ENCODE assay signal across 25 cellular contexts in the genomic region with DNA sequence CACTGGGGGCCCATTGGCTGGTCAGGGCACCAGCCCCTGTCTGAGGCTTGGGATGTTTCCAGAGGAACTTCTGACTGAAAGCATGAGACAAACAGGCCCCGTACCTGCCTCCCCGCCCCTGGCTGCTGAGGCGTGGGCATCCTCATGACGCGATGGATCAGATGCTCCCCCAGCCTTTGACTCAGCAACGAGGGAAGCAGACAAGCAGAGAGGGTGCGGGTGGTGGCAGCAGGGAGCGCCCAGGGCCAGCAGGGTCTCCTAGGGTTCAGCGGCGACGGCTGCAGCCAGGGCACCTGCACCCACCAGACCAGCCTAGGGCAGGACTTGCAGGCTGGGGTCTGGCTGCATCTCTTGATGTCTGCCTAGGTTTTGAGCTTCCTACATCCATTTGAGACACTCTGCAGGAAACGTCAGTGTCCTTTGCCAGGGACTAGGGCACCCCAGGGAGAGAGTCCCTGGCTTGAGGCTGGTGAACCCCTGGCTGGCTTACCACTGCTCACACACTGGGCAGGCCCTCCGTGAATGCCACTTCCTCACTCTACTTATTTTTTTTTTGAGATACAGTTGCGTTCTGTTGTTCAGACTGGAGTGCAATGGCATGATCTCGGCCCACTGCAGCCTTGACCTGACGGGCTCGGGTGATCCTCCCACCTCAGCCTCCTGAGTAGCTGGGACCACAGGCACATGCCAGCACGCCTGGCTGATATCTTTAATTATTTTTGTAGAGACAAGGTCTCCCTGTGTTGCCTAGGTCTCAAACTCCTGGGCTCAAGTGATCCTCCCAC.
DNase-seq lines count a peak whose midpoint lies in the region; ATAC-seq, FAIRE-seq and TF ChIP-seq lines count a peak whose summit lies in the region.
"Had no signal": no experiment of that assay in that cellular context is flagged by ENCODE, and none has a peak within 500 bp of the region (broad histone marks: within the 10 kb centered on the region; RNA-seq: fewer than 3 reads in every experiment).

No MANE protein-coding gene starts in this region.

- POLR2A ChIA-PET in HepG2 (lab: Yijun Ruan, JAX), result interaction anchor here (1.1 to 2.1 kb wide), 3 partner anchors 13 to 64 kb away, joined by 3 to 12 read pairs (median 3); a partner anchor contains a TSS

- TF ChIP-seq EP300 in HepG2 (IDR thresholded peaks at IDR 0.05; ENCODE audit: low read depth in 2 of 2, low read length in 2 of 2), result no peak
- TF ChIP-seq EP300 in HepG2 (CRISPR knock-in tag; IDR thresholded peaks at IDR 0.05; ENCODE audit: borderline replicate concordance), result no peak

- H3K9ac ChIP-seq in HepG2 (ENCODE audit: insufficient read depth, low read depth, low read length), result no peak overlapping the region
- H3K9ac ChIP-seq in neural progenitor cell, result no peak overlapping the region

- in situ Hi-C loops in HepG2 (cut with HindIII; ENCODE audit: extremely low pct_ligation_motif_present, low pct_unique_long_range_greater_than_20kb), result loop anchor here (5.0 kb wide), 1 partner anchor 63 kb away; a partner anchor contains a TSS

- intact Hi-C loops in heart right ventricle (cut with DNase I) (loop anchor here in 4 of 10 donors (5.0 kb wide), 1 partner anchor 38 kb away; no protein-coding TSS in a partner anchor), Right ventricle myocardium superior (cut with DNase I) (no loop called here), HepG2 (cut with micrococcal nuclease; ENCODE audit: unreplicated experiment) (no loop called here), sciatic nerve (cut with DNase I) (no loop called here), vagina (cut with DNase I) (loop anchor here (5.0 kb wide), 1 partner anchor 38 kb away; no protein-coding TSS in a partner anchor)

- H3K4me1 ChIP-seq in heart right ventricle (peaks cover 9 to 62% (median 31%) of the 10 kb centered on the region in 9 donors), HepG2 (ENCODE audit: insufficient read depth, low read length) (peaks cover 81% of the 10 kb centered on the region), vagina (peaks cover 31% of the 10 kb centered on the region), neural progenitor cell (peaks cover 11% of the 10 kb centered on the region)

- FAIRE-seq in HepG2 (lab: Jason Lieb, UNC), result no peak
- FAIRE-seq: GM12891, kidney, TTC549 had no signal

- DNase-seq in heart right ventricle (no peak), Right ventricle myocardium superior (no peak), HepG2 (ENCODE audit: low spot score) (no peak), sciatic nerve (ENCODE audit: low spot score) (peak; percentile 57), vagina (ENCODE audit: extremely low spot score in 2 of 2) (no peak), neural progenitor cell (ENCODE audit: low spot score) (no peak), NCI-H69 (lab: John Stamatoyannopoulos, UW) (no peak), NCI-H2171 treated with DMSO at 0.1 percent for 48 hours (lab: John Stamatoyannopoulos, UW) (no peak)
- DNase-seq: activated CD4-positive, alpha-beta T cell treated with anti-CD3 and anti-CD28 coated beads for 1 hour; activated naive CD4-positive, alpha-beta T cell treated with anti-CD3 and anti-CD28 coated beads, Interleukin-2, amount 10 ng/mL, durations not matched to agents 7 days and 5 days; activated T-cell treated with anti-CD3 and anti-CD28 coated beads, Interleukin-2, amount 50 U/mL, for 4 hours; Caco-2; effector CD4-positive, alpha-beta T cell; foreskin melanocyte; kidney; NCI-H1092; NCI-H1930; stimulated activated CD4-positive, alpha-beta T cell treated with anti-CD3 and anti-CD28 coated beads, Interleukin-2, amount 100 ng/mL, for 48 hours; stimulated activated naive CD4-positive, alpha-beta T cell; T-cell had no signal

- ATAC-seq in heart right ventricle, result no peak
- ATAC-seq in Right ventricle myocardium superior (ENCODE audit: poor library complexity), result no peak
- no peak for ATAC-seq in HepG2
- ATAC-seq in sciatic nerve, result no peak
- ATAC-seq: activated T-cell treated with anti-CD3 and anti-CD28 coated beads, Interleukin-2, amount 50 U/mL, for 4 hours; T-cell had no signal

- peaks cover 25% of the 10 kb centered on the region for H3K4me1 Mint-ChIP-seq in neural progenitor cell

- CTCF ChIA-PET in HepG2 (lab: Yijun Ruan, JAX; ENCODE audit: low intra/inter-chr PET ratio, low total read pairs), result no interaction called here

- no peak overlapping the region for H3K4me3 Mint-ChIP-seq in neural progenitor cell
- H3K4me3 Mint-ChIP-seq: activated naive CD4-positive, alpha-beta T cell treated with anti-CD3 and anti-CD28 coated beads, Interleukin-2, amount 10 ng/mL, durations not matched to agents 7 days and 5 days; activated T-cell treated with anti-CD3 and anti-CD28 coated beads, Interleukin-2, amount 50 U/mL, for 4 hours; central memory CD8-positive, alpha-beta T cell; T-cell had no signal

- H2AFZ ChIP-seq in HepG2 (ENCODE audit: low read length) (no peak overlapping the region), neural progenitor cell (replicated peaks) (no peak overlapping the region)

- H3K4me3 ChIP-seq in heart right ventricle, result no peak overlapping the region
- H3K4me3 ChIP-seq in HepG2 (replicated peaks in 1 of 3; ENCODE audit: insufficient read depth in 1 of 3, low read depth in 2 of 3, low read length in 3 of 3), result no peak overlapping the region
- H3K4me3 ChIP-seq in vagina, result no peak overlapping the region
- H3K4me3 ChIP-seq in neural progenitor cell, result no peak overlapping the region
- H3K4me3 ChIP-seq: SJCRH30, upper lobe of left lung had no signal

- H3K27me3 ChIP-seq in heart right ventricle (no peaks in the 10 kb centered on the region), HepG2 (ENCODE audit: control insufficient read depth in 1 of 2, insufficient read depth in 2 of 2, low read length in 2 of 2) (peaks cover 0 to 12% of the 10 kb centered on the region in 2 experiments; a peak in 2 of 5 replicates), vagina (no peaks in the 10 kb centered on the region), neural progenitor cell (no peaks in the 10 kb centered on the region)
- H3K27me3 ChIP-seq: SJCRH30, upper lobe of left lung had no signal

- peaks cover 9% of the 10 kb centered on the region for H3K27me3 Mint-ChIP-seq in neural progenitor cell (ENCODE audit: insufficient read depth, low read depth)
- H3K27me3 Mint-ChIP-seq: central memory CD8-positive, alpha-beta T cell; T-cell had no signal

- H3K27ac ChIP-seq in heart right ventricle (peak overlapping the region in 7 of 10 donors; percentile 72 to 94 (median 89)), HepG2 (ENCODE audit: extremely low read length, insufficient read depth, low read length) (no peak overlapping the region), vagina (peak overlapping the region; percentile 87), neural progenitor cell (no peak overlapping the region)

- H3K4me2 ChIP-seq in HepG2 (ENCODE audit: low read depth, low read length) (peak overlapping the region; percentile 72), neural progenitor cell (no peak overlapping the region)

- H3F3A ChIP-seq in neural progenitor cell (ENCODE audit: low read depth), result peaks cover 16% of the 10 kb centered on the region

- H3K36me3 ChIP-seq in heart right ventricle (no peaks in the 10 kb centered on the region), HepG2 (replicated peaks in 1 of 2; ENCODE audit: control insufficient read depth in 1 of 2, insufficient read depth in 2 of 2, low read length in 2 of 2) (no peaks in the 10 kb centered on the region), vagina (no peaks in the 10 kb centered on the region), neural progenitor cell (no peaks in the 10 kb centered on the region)
- H3K36me3 ChIP-seq: SJCRH30, upper lobe of left lung had no signal

- no peaks in the 10 kb centered on the region for H3K36me3 Mint-ChIP-seq in neural progenitor cell
- H3K36me3 Mint-ChIP-seq: activated naive CD4-positive, alpha-beta T cell treated with anti-CD3 and anti-CD28 coated beads, Interleukin-2, amount 10 ng/mL, durations not matched to agents 7 days and 5 days; T-cell had no signal

- TF ChIP-seq POLR2A in HepG2 (IDR thresholded peaks at IDR 0.05; ENCODE audit: insufficient read depth in 1 of 2, low read depth in 2 of 2, low read length in 2 of 2) (no peak), vagina (IDR thresholded peaks at IDR 0.05) (no peak)

- peaks cover 14% of the 10 kb centered on the region for H3K9me3 Mint-ChIP-seq in neural progenitor cell
- H3K9me3 Mint-ChIP-seq: activated T-cell treated with anti-CD3 and anti-CD28 coated beads, Interleukin-2, amount 50 U/mL, for 4 hours; central memory CD8-positive, alpha-beta T cell; T-cell had no signal

- H4K20me1 ChIP-seq in HepG2 (ENCODE audit: insufficient read depth, low read length), result no peaks in the 10 kb centered on the region
- no peaks in the 10 kb centered on the region for H4K20me1 ChIP-seq in neural progenitor cell (ENCODE audit: low read depth)

- H3K79me2 ChIP-seq in HepG2 (ENCODE audit: insufficient read depth, low read length), result no peaks in the 10 kb centered on the region
- H3K79me2 ChIP-seq in neural progenitor cell (ENCODE audit: low read depth), result no peaks in the 10 kb centered on the region

- TF ChIP-seq CTCF in heart right ventricle (IDR thresholded peaks at IDR 0.05), result no peak
- no peak; the same call in 1 of the 2 replicates for TF ChIP-seq CTCF in HepG2 (CRISPR knock-in tag; IDR thresholded peaks at IDR 0.05)
- no peak for TF ChIP-seq CTCF in vagina (IDR thresholded peaks at IDR 0.05)
- TF ChIP-seq CTCF in neural progenitor cell (IDR thresholded peaks at IDR 0.05), result no peak

- no peak overlapping the region for H3K27ac Mint-ChIP-seq in neural progenitor cell
- H3K27ac Mint-ChIP-seq: activated naive CD4-positive, alpha-beta T cell treated with anti-CD3 and anti-CD28 coated beads, Interleukin-2, amount 10 ng/mL, durations not matched to agents 7 days and 5 days; T-cell had no signal

- 91 to 96% methylated on average over 18 of the region's 18 CpGs for WGBS in heart right ventricle, 2 donors
- WGBS in HepG2 (ENCODE audit: low lambda C conversion rate), result 58% methylated on average over 13 of the region's 18 CpGs

- no TSS peak for BruUV-seq in HepG2 (replicated peaks; lab: Mats Ljungman, UMichigan)

- H3K9me3 ChIP-seq in heart right ventricle, result no peaks in the 10 kb centered on the region
- no peaks in the 10 kb centered on the region for H3K9me3 ChIP-seq in HepG2 (ENCODE audit: low read length)
- no peaks in the 10 kb centered on the region for H3K9me3 ChIP-seq in vagina
- no peaks in the 10 kb centered on the region for H3K9me3 ChIP-seq in neural progenitor cell (ENCODE audit: low read depth)
- H3K9me3 ChIP-seq: Caco-2, SJCRH30, upper lobe of left lung had no signal

- TF ChIP-seq RAD21 in HepG2 (CRISPR knock-in tag; IDR thresholded peaks at IDR 0.05), result no peak

TF ChIP-seq in HepG2, 621 proteins besides CTCF, POLR2A, EP300 and RAD21 (continues in another document):
- TF ChIP-seq TMF1 (CRISPR knock-in tag; IDR thresholded peaks at IDR 0.05; ENCODE audit: low read depth) (no peak), MTF2 (CRISPR knock-in tag; IDR thresholded peaks at IDR 0.05; ENCODE audit: borderline replicate concordance) (no peak), ZNF776 (CRISPR knock-in tag; IDR thresholded peaks at IDR 0.05) (no peak), SAP130 (CRISPR knock-in tag; IDR thresholded peaks at IDR 0.05; ENCODE audit: low read depth) (no peak), SETDB1 (CRISPR knock-in tag; IDR thresholded peaks at IDR 0.05; ENCODE audit: borderline replicate concordance) (no peak), HMGA1 (CRISPR knock-in tag; conservative IDR thresholded peaks at IDR 0.05) (no peak), KDM5A (IDR thresholded peaks at IDR 0.05; ENCODE audit: borderline replicate concordance, low read length) (no peak)

Comparison
In these comparisons a context has a peak if more than half of its experiments do, and no peak if none do; other contexts are left out.
1. H3K27ac ChIP-seq: peak in heart right ventricle (7 of 10) and vagina (single experiment); none in HepG2 (single experiment) and neural progenitor cell (single experiment).